In genomic region chr9:120714846-120715231, GRCh38 we compare ENCODE assay signal across 8 cellular contexts. TPM values are rescaled to one million over a fixed set of nuclear protein-coding genes. Genes with fewer than 3 reads are reported as not detected.
DNase-seq lines count a peak whose midpoint lies in the region; TF ChIP-seq lines count a peak whose summit lies in the region.

No MANE protein-coding gene starts in this region.

- H3K4me3 Mint-ChIP-seq in CD8-positive, alpha-beta memory T cell, result peak overlapping the region; percentile 81 to 94 (median 83)
- H3K4me3 Mint-ChIP-seq in activated T-helper 1 cell treated with anti-CD3 and anti-CD28 coated beads, Interleukin-12 subunit alpha, Interleukin-12 subunit beta, Interleukin-2, Interleukin-4 antibody, amounts not matched to agents 30 ng/mL and 10 ng/mL and 1 ng/mL, durations not matched to agents 14 hours and 24 hours and 36 hours, result peak overlapping the region; percentile 84

- H3K9ac ChIP-seq in iPS-20b (ENCODE audit: low read depth, low read length), result peak overlapping the region; percentile 87

- no peak for DNase-seq in CD8-positive, alpha-beta memory T cell
- no peak for DNase-seq in activated T-helper 1 cell treated with anti-CD3 and anti-CD28 coated beads, Interleukin-12 subunit alpha, Interleukin-12 subunit beta, Interleukin-2, Interleukin-4 antibody, amounts not matched to agents 30 ng/mL and 10 ng/mL and 1 ng/mL, durations not matched to agents 14 hours and 24 hours and 36 hours (ENCODE audit: low spot score)
- DNase-seq in substantia nigra (lab: John Stamatoyannopoulos, UW), result peak in 2 of 49 donors; percentile 52 to 53
- DNase-seq in GM13977 (ENCODE audit: low spot score), result no peak
- no peak for DNase-seq in SW480 (ENCODE audit: low spot score)
- DNase-seq in globus pallidus (ENCODE audit: low spot score), result no peak

- H3K36me3 ChIP-seq in CD8-positive, alpha-beta memory T cell (ENCODE audit: insufficient read depth, low read length), result no peaks in the 10 kb centered on the region
- H3K36me3 ChIP-seq in HEK293 (ENCODE audit: control insufficient read depth in 2 of 2, insufficient read depth in 1 of 2, low read length in 2 of 2) (no peaks in the 10 kb centered on the region), iPS-20b (ENCODE audit: insufficient read depth, low read depth, low read length) (no peaks in the 10 kb centered on the region)

- peaks cover 33 to 45% (median 35%) of the 10 kb centered on the region in 3 donors for H3K4me1 Mint-ChIP-seq in CD8-positive, alpha-beta memory T cell
- H3K4me1 Mint-ChIP-seq in activated T-helper 1 cell treated with anti-CD3 and anti-CD28 coated beads, Interleukin-12 subunit alpha, Interleukin-12 subunit beta, Interleukin-2, Interleukin-4 antibody, amounts not matched to agents 30 ng/mL and 10 ng/mL and 1 ng/mL, durations not matched to agents 14 hours and 24 hours and 36 hours (ENCODE audit: low read depth), result peaks cover 41% of the 10 kb centered on the region

- in situ Hi-C loops in GM13977 (cut with MboI; ENCODE audit: low pct_unique_long_range_greater_than_20kb, low sequenced_read_pairs, unreplicated experiment), result no loop called here

- H3K27ac Mint-ChIP-seq in CD8-positive, alpha-beta memory T cell, result peak overlapping the region in 6 of 8 donors; percentile 26 to 82 (median 44)
- no peak overlapping the region for H3K27ac Mint-ChIP-seq in activated T-helper 1 cell treated with anti-CD3 and anti-CD28 coated beads, Interleukin-12 subunit alpha, Interleukin-12 subunit beta, Interleukin-2, Interleukin-4 antibody, amounts not matched to agents 30 ng/mL and 10 ng/mL and 1 ng/mL, durations not matched to agents 14 hours and 24 hours and 36 hours

- POLR2A ChIA-PET in CD8-positive, alpha-beta memory T cell (lab: Charles Lee), result interaction anchor here (0.6 kb wide), 1 partner anchor 32 kb away, joined by 3 read pairs; no protein-coding TSS in a partner anchor
- POLR2A ChIA-PET in HEK293 (lab: Yijun Ruan, JAX), result interaction anchor here (0.7 to 1.5 kb wide), 6 partner anchors 8 to 95 kb away, joined by 3 to 7 read pairs (median 3); no protein-coding TSS in a partner anchor

- CTCF ChIA-PET in CD8-positive, alpha-beta memory T cell (lab: Charles Lee), result no interaction called here
- CTCF ChIA-PET in HEK293 (lab: Yijun Ruan, JAX), result interaction anchor here (0.6 to 2.2 kb wide), 4 partner anchors 15 to 95 kb away, joined by 3 to 8 read pairs (median 4); no protein-coding TSS in a partner anchor

- H3K36me3 Mint-ChIP-seq in CD8-positive, alpha-beta memory T cell, result peaks cover 0 to 5% (median 0%) of the 10 kb centered on the region in 3 donors
- H3K36me3 Mint-ChIP-seq in activated T-helper 1 cell treated with anti-CD3 and anti-CD28 coated beads, Interleukin-12 subunit alpha, Interleukin-12 subunit beta, Interleukin-2, Interleukin-4 antibody, amounts not matched to agents 30 ng/mL and 10 ng/mL and 1 ng/mL, durations not matched to agents 14 hours and 24 hours and 36 hours (ENCODE audit: low read depth), result no peaks in the 10 kb centered on the region

- H3K9me3 Mint-ChIP-seq in CD8-positive, alpha-beta memory T cell, result no peaks in the 10 kb centered on the region
- H3K9me3 Mint-ChIP-seq in activated T-helper 1 cell treated with anti-CD3 and anti-CD28 coated beads, Interleukin-12 subunit alpha, Interleukin-12 subunit beta, Interleukin-2, Interleukin-4 antibody, amounts not matched to agents 30 ng/mL and 10 ng/mL and 1 ng/mL, durations not matched to agents 14 hours and 24 hours and 36 hours, result no peaks in the 10 kb centered on the region

- no peaks in the 10 kb centered on the region for H3K9me3 ChIP-seq in CD8-positive, alpha-beta memory T cell (ENCODE audit: low read length)
- no peaks in the 10 kb centered on the region for H3K9me3 ChIP-seq in HEK293 (ENCODE audit: control insufficient read depth, insufficient read depth, low read depth, low read length)
- H3K9me3 ChIP-seq in iPS-20b (ENCODE audit: insufficient read depth, low read depth, low read length), result no peaks in the 10 kb centered on the region

- peak overlapping the region; percentile 56 for H3K27ac ChIP-seq in CD8-positive, alpha-beta memory T cell (ENCODE audit: low read depth, low read length)
- H3K27ac ChIP-seq in HEK293 (ENCODE audit: extremely low read depth, low read depth, low read length) (peak overlapping the region; percentile 52; the same call in 1 of the 2 replicates), iPS-20b (ENCODE audit: low read length) (no peak overlapping the region), substantia nigra (ENCODE audit: low read depth, low read length, poor library complexity, severe bottlenecking) (peak overlapping the region; percentile 91)

- intact Hi-C loops in activated T-helper 1 cell treated with anti-CD3 and anti-CD28 coated beads, Interleukin-12 subunit alpha, Interleukin-12 subunit beta, Interleukin-2, Interleukin-4 antibody, amounts not matched to agents 30 ng/mL and 10 ng/mL and 1 ng/mL, durations not matched to agents 14 hours and 24 hours and 36 hours (cut with micrococcal nuclease), result loop anchor here (1.0 to 5.0 kb wide), 10 partner anchors 20 to 657 kb away; partner anchors contain the start of genes CDK5RAP2, FBXW2, RAB14 and STOM

- TF ChIP-seq CTCF in HEK293 (tag by site-specific recombination; IDR thresholded peaks at IDR 0.05) (0 out of 2 replicates have a peak, but pooled peaks have one; percentile 7), GM13977 (IDR thresholded peaks at IDR 0.05; ENCODE audit: extremely low read depth, insufficient read depth, missing control alignments) (no peak)

- H3K4me1 ChIP-seq in CD8-positive, alpha-beta memory T cell (ENCODE audit: insufficient read depth, low read length), result peaks cover 33% of the 10 kb centered on the region
- peaks cover 13% of the 10 kb centered on the region; the same call in 1 of the 2 replicates for H3K4me1 ChIP-seq in HEK293 (ENCODE audit: control insufficient read depth, insufficient read depth, low read length)
- H3K4me1 ChIP-seq in iPS-20b (ENCODE audit: insufficient read depth, low read length), result 0 out of 2 replicates have a peak, but pooled peaks cover 4% of the 10 kb centered on the region

- H3K27me3 Mint-ChIP-seq in CD8-positive, alpha-beta memory T cell, result no peaks in the 10 kb centered on the region
- no peaks in the 10 kb centered on the region for H3K27me3 Mint-ChIP-seq in activated T-helper 1 cell treated with anti-CD3 and anti-CD28 coated beads, Interleukin-12 subunit alpha, Interleukin-12 subunit beta, Interleukin-2, Interleukin-4 antibody, amounts not matched to agents 30 ng/mL and 10 ng/mL and 1 ng/mL, durations not matched to agents 14 hours and 24 hours and 36 hours (ENCODE audit: insufficient read depth)

- peak overlapping the region; percentile 74 for H3K4me3 ChIP-seq in CD8-positive, alpha-beta memory T cell (ENCODE audit: low read length)
- H3K4me3 ChIP-seq in HEK293 (ENCODE audit: low read depth, low read length) (peak overlapping the region; percentile 91), iPS-20b (ENCODE audit: low read length) (peak overlapping the region; percentile 82)

- no peaks in the 10 kb centered on the region for H3K27me3 ChIP-seq in CD8-positive, alpha-beta memory T cell (ENCODE audit: insufficient read depth, low read length, poor library complexity, severe bottlenecking)
- H3K27me3 ChIP-seq in iPS-20b (ENCODE audit: insufficient read depth, low read length), result peaks cover 31% of the 10 kb centered on the region

TF ChIP-seq in HEK293, 187 proteins besides CTCF, POLR2A, EP300 and RAD21 (continues in another document):
- TF ChIP-seq SP7 (tag by site-specific recombination; IDR thresholded peaks at IDR 0.05), result peak; percentile 13; the same call in 1 of the 2 replicates
- TF ChIP-seq ZNF580 (tag by site-specific recombination; IDR thresholded peaks at IDR 0.05), result peak; percentile 49; the same call in 1 of the 2 replicates
- no peak for TF ChIP-seq ZFP3 (tag by site-specific recombination; IDR thresholded peaks at IDR 0.05; ENCODE audit: low read depth)
- no peak for TF ChIP-seq ZNF26 (tag by site-specific recombination; IDR thresholded peaks at IDR 0.05)
- TF ChIP-seq ZBTB8A (tag by site-specific recombination; IDR thresholded peaks at IDR 0.05), result peak; percentile 65; the same call in 1 of the 2 replicates
- peak; percentile 41; the same call in 1 of the 2 replicates for TF ChIP-seq ZNF639 (tag by site-specific recombination; IDR thresholded peaks at IDR 0.05)

RNA-seq across cellular contexts. Expression of gene MEGF9, which starts 0.6 kb away (rescaled TPM):
- 1 to 10 TPM; 6.9 to 7.0 TPM for total RNA-seq in CD8-positive, alpha-beta memory T cell
- polyA plus RNA-seq in CD8-positive, alpha-beta memory T cell, result 3.9 TPM
- total RNA-seq in activated T-helper 1 cell treated with anti-CD3 and anti-CD28 coated beads, Interleukin-12 subunit alpha, Interleukin-12 subunit beta, Interleukin-2, Interleukin-4 antibody, amounts not matched to agents 30 ng/mL and 10 ng/mL and 1 ng/mL, durations not matched to agents 14 hours and 24 hours and 36 hours, result 5.4 and 5.9 TPM in 2 replicates
